9 cellular contexts compared by ENCODE assay signal in genomic region chr17:65022751-65023421, GRCh38. TPM values are rescaled to one million over a fixed set of nuclear protein-coding genes. Genes with fewer than 3 reads are reported as not detected.
DNase-seq lines count a peak whose midpoint lies in the region; ATAC-seq and TF ChIP-seq lines count a peak whose summit lies in the region.
"Had no signal": no experiment of that assay in that cellular context is flagged by ENCODE, and none has a peak within 500 bp of the region (broad histone marks: within the 10 kb centered on the region; RNA-seq: fewer than 3 reads in every experiment).

No MANE protein-coding gene starts in this region.

- TF ChIP-seq CTCF in brain microvascular endothelial cell (IDR thresholded peaks at IDR 0.05; ENCODE audit: low read depth, low read length, missing control alignments) (no peak), mesothelial cell of epicardium (IDR thresholded peaks at IDR 0.05; ENCODE audit: unreplicated experiment) (no peak)

- no peaks in the 10 kb centered on the region for H3K27me3 ChIP-seq in brain microvascular endothelial cell (replicated peaks)

- peaks cover 5% of the 10 kb centered on the region for H3K36me3 Mint-ChIP-seq in mesothelial cell of epicardium

- no peaks in the 10 kb centered on the region for H3K27me3 Mint-ChIP-seq in mesothelial cell of epicardium (ENCODE audit: low read depth)

- H3K27ac ChIP-seq in brain microvascular endothelial cell: peak overlapping the region; percentile 15
- H3K27ac ChIP-seq: 22Rv1 had no signal

- H3K36me3 ChIP-seq in brain microvascular endothelial cell (replicated peaks): no peaks in the 10 kb centered on the region

- DNase-seq in NCI-H1092 treated with DMSO at 0.1 percent for 48 hours (lab: John Stamatoyannopoulos, UW) (peak; percentile 25), NCI-H1092 (lab: John Stamatoyannopoulos, UW) (no peak), HuH-7.5 (ENCODE audit: low spot score) (peak; percentile 10), brain microvascular endothelial cell (peak; percentile 36), mesothelial cell of epicardium (ENCODE audit: low spot score in 2 of 2, unreplicated experiment in 2 of 2) (no peak), NOMO-1 treated with DMSO at 0.1 percent for 48 hours (lab: John Stamatoyannopoulos, UW; ENCODE audit: unreplicated experiment) (no peak), HK-2 (ENCODE audit: unreplicated experiment) (no peak)

- no peak overlapping the region for H3K4me3 ChIP-seq in brain microvascular endothelial cell (ENCODE audit: low read depth, low read length)

- H3K27ac Mint-ChIP-seq in mesothelial cell of epicardium: peak overlapping the region; percentile 10

- in situ Hi-C loops in brain microvascular endothelial cell (cut with HindIII; ENCODE audit: low pct_ligation_motif_present, low sequenced_read_pairs): no loop called here

- ATAC-seq in GM21576 (IDR thresholded peaks at IDR 0.05; ENCODE audit: unreplicated experiment): peak; percentile 84

- H3K4me3 Mint-ChIP-seq in mesothelial cell of epicardium: no peak overlapping the region

- peaks cover 3% of the 10 kb centered on the region for H3K9me3 Mint-ChIP-seq in mesothelial cell of epicardium

- H3K4me1 Mint-ChIP-seq in mesothelial cell of epicardium: peaks cover 30% of the 10 kb centered on the region

RNA-seq across cellular contexts. Expression of gene GNA13, which starts 33.7 kb away (rescaled TPM):
- 36.2 to 37.7 TPM (median 37.7 TPM) in 3 replicates for total RNA-seq in mesothelial cell of epicardium

Comparison
In these comparisons a context has a peak if more than half of its experiments do, and no peak if none do; other contexts are left out.
1. DNase-seq: peak in NCI-H1092 treated with DMSO at 0.1 percent for 48 hours (single experiment), HuH-7.5 (single experiment) and brain microvascular endothelial cell (single experiment); none in NCI-H1092 (single experiment), mesothelial cell of epicardium (0 of 2), NOMO-1 treated with DMSO at 0.1 percent for 48 hours (single experiment) and HK-2 (single experiment).